Comparison of ENCODE assay signal across 3 cellular contexts in the genomic region with DNA sequence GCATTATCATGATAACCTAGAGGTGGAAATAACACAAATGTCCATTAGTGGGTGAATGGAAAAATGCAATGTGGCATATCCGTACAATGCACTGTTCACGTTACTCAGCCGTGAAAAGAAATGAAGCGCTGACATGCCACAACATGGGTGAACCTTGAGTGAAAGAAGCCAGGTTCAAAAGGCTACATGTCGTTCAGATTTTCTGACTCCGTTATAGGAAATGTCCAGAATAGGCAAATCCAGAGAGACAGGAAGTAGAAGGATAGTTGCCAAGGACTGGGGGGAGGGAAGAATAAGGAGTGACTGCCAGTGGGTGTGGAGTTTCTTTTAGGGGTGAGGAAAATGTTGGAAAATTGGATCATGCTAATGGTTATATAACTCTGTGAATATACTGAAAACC.
TF ChIP-seq lines count a peak whose summit lies in the region.

No MANE protein-coding gene starts in this region.

TF ChIP-seq in SK-N-SH, 30 proteins besides CTCF, POLR2A, EP300 and RAD21:
- no peak for TF ChIP-seq ZBTB33 (IDR thresholded peaks at IDR 0.05; ENCODE audit: borderline replicate concordance, low read depth)
- no peak for TF ChIP-seq CHD2 (IDR thresholded peaks at IDR 0.05; ENCODE audit: low read length, partially characterized antibody)
- TF ChIP-seq, protein P1, sequence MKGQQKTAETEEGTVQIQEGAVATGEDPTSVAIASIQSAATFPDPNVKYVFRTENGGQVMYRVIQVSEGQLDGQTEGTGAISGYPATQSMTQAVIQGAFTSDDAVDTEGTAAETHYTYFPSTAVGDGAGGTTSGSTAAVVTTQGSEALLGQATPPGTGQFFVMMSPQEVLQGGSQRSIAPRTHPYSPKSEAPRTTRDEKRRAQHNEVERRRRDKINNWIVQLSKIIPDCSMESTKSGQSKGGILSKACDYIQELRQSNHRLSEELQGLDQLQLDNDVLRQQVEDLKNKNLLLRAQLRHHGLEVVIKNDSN (IDR thresholded peaks at IDR 0.05; ENCODE audit: borderline replicate concordance, low read depth) = no peak
- TF ChIP-seq REST (IDR thresholded peaks at IDR 0.05; ENCODE audit: low read depth, low read length) = no peak

TF ChIP-seq in SK-N-SH treated with all-trans-retinoic acid at 6 μM for 48 hours, 23 proteins besides CTCF, POLR2A, EP300 and RAD21 (continued from another document):
- TF ChIP-seq, protein P2, sequence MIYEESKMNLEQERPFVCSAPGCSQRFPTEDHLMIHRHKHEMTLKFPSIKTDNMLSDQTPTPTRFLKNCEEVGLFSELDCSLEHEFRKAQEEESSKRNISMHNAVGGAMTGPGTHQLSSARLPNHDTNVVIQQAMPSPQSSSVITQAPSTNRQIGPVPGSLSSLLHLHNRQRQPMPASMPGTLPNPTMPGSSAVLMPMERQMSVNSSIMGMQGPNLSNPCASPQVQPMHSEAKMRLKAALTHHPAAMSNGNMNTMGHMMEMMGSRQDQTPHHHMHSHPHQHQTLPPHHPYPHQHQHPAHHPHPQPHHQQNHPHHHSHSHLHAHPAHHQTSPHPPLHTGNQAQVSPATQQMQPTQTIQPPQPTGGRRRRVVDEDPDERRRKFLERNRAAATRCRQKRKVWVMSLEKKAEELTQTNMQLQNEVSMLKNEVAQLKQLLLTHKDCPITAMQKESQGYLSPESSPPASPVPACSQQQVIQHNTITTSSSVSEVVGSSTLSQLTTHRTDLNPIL (CRISPR knock-in tag; IDR thresholded peaks at IDR 0.05; ENCODE audit: low read depth) = no peak
- TF ChIP-seq, protein P3, sequence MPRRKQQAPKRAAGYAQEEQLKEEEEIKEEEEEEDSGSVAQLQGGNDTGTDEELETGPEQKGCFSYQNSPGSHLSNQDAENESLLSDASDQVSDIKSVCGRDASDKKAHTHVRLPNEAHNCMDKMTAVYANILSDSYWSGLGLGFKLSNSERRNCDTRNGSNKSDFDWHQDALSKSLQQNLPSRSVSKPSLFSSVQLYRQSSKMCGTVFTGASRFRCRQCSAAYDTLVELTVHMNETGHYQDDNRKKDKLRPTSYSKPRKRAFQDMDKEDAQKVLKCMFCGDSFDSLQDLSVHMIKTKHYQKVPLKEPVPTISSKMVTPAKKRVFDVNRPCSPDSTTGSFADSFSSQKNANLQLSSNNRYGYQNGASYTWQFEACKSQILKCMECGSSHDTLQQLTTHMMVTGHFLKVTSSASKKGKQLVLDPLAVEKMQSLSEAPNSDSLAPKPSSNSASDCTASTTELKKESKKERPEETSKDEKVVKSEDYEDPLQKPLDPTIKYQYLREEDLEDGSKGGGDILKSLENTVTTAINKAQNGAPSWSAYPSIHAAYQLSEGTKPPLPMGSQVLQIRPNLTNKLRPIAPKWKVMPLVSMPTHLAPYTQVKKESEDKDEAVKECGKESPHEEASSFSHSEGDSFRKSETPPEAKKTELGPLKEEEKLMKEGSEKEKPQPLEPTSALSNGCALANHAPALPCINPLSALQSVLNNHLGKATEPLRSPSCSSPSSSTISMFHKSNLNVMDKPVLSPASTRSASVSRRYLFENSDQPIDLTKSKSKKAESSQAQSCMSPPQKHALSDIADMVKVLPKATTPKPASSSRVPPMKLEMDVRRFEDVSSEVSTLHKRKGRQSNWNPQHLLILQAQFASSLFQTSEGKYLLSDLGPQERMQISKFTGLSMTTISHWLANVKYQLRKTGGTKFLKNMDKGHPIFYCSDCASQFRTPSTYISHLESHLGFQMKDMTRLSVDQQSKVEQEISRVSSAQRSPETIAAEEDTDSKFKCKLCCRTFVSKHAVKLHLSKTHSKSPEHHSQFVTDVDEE (CRISPR knock-in tag; IDR thresholded peaks at IDR 0.05) = no peak
- TF ChIP-seq SNAI2 (CRISPR knock-in tag; IDR thresholded peaks at IDR 0.05) = no peak
- no peak for TF ChIP-seq ZNF565 (CRISPR knock-in tag; conservative IDR thresholded peaks at IDR 0.05; ENCODE audit: low read depth)
- TF ChIP-seq, protein P4, sequence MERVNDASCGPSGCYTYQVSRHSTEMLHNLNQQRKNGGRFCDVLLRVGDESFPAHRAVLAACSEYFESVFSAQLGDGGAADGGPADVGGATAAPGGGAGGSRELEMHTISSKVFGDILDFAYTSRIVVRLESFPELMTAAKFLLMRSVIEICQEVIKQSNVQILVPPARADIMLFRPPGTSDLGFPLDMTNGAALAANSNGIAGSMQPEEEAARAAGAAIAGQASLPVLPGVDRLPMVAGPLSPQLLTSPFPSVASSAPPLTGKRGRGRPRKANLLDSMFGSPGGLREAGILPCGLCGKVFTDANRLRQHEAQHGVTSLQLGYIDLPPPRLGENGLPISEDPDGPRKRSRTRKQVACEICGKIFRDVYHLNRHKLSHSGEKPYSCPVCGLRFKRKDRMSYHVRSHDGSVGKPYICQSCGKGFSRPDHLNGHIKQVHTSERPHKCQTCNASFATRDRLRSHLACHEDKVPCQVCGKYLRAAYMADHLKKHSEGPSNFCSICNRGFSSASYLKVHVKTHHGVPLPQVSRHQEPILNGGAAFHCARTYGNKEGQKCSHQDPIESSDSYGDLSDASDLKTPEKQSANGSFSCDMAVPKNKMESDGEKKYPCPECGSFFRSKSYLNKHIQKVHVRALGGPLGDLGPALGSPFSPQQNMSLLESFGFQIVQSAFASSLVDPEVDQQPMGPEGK (CRISPR knock-in tag; IDR thresholded peaks at IDR 0.05; ENCODE audit: borderline replicate concordance) = no peak
- TF ChIP-seq ZFP3 (CRISPR knock-in tag; IDR thresholded peaks at IDR 0.05) = no peak
- no peak for TF ChIP-seq ZFP30 (CRISPR knock-in tag; IDR thresholded peaks at IDR 0.05)
- no peak for TF ChIP-seq TOX (CRISPR knock-in tag; IDR thresholded peaks at IDR 0.05; ENCODE audit: borderline replicate concordance)
- TF ChIP-seq RARB (CRISPR knock-in tag; IDR thresholded peaks at IDR 0.05) = no peak
- TF ChIP-seq, protein P5, sequence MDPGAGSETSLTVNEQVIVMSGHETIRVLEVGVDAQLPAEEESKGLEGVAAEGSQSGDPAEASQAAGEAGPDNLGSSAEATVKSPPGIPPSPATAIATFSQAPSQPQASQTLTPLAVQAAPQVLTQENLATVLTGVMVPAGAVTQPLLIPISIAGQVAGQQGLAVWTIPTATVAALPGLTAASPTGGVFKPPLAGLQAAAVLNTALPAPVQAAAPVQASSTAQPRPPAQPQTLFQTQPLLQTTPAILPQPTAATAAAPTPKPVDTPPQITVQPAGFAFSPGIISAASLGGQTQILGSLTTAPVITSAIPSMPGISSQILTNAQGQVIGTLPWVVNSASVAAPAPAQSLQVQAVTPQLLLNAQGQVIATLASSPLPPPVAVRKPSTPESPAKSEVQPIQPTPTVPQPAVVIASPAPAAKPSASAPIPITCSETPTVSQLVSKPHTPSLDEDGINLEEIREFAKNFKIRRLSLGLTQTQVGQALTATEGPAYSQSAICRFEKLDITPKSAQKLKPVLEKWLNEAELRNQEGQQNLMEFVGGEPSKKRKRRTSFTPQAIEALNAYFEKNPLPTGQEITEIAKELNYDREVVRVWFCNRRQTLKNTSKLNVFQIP (CRISPR knock-in tag; IDR thresholded peaks at IDR 0.05; ENCODE audit: borderline replicate concordance, low read depth) = no peak
- no peak for TF ChIP-seq ESRRG (CRISPR knock-in tag; IDR thresholded peaks at IDR 0.05)
- TF ChIP-seq ISL1 (CRISPR knock-in tag; IDR thresholded peaks at IDR 0.05) = no peak
- TF ChIP-seq ZNF70 (CRISPR knock-in tag; IDR thresholded peaks at IDR 0.05) = no peak

TF ChIP-seq in WTC11, 78 proteins besides CTCF, POLR2A, EP300 and RAD21 (continued from another document and continues in another):
- TF ChIP-seq ARID4B (CRISPR knock-in tag; IDR thresholded peaks at IDR 0.05; ENCODE audit: borderline replicate concordance) (no peak), SMAD4 (CRISPR knock-in tag; IDR thresholded peaks at IDR 0.05) (no peak), ZNF671 (CRISPR knock-in tag; IDR thresholded peaks at IDR 0.05) (no peak), ZNF532 (CRISPR knock-in tag; IDR thresholded peaks at IDR 0.05; ENCODE audit: borderline replicate concordance) (no peak), ETV6 (CRISPR knock-in tag; IDR thresholded peaks at IDR 0.05) (no peak), FOXP1 (CRISPR knock-in tag; IDR thresholded peaks at IDR 0.05; ENCODE audit: borderline replicate concordance) (no peak), NFYB (CRISPR knock-in tag; conservative IDR thresholded peaks at IDR 0.05; ENCODE audit: low read depth) (no peak), ZNF232 (CRISPR knock-in tag; IDR thresholded peaks at IDR 0.05) (no peak), SP1 (CRISPR knock-in tag; conservative IDR thresholded peaks at IDR 0.05) (no peak), OVOL2 (CRISPR knock-in tag; IDR thresholded peaks at IDR 0.05; ENCODE audit: borderline replicate concordance) (no peak), ATF2 (CRISPR knock-in tag; IDR thresholded peaks at IDR 0.05; ENCODE audit: borderline replicate concordance, low read depth) (no peak), FOXJ3 (CRISPR knock-in tag; IDR thresholded peaks at IDR 0.05; ENCODE audit: borderline replicate concordance) (no peak), ESRRA (CRISPR knock-in tag; IDR thresholded peaks at IDR 0.05; ENCODE audit: borderline replicate concordance) (no peak), EMX1 (CRISPR knock-in tag; IDR thresholded peaks at IDR 0.05) (no peak), NFE2L1 (CRISPR knock-in tag; IDR thresholded peaks at IDR 0.05) (no peak), GRHL2 (CRISPR knock-in tag; IDR thresholded peaks at IDR 0.05; ENCODE audit: insufficient replicate concordance, severe bottlenecking) (no peak), ZNF416 (CRISPR knock-in tag; IDR thresholded peaks at IDR 0.05) (no peak)
